2 cellular contexts compared by ENCODE assay signal in genomic region chr18:35818353-35818667, GRCh38.
TF ChIP-seq lines count a peak whose summit lies in the region.

No MANE protein-coding gene starts in this region.

TF ChIP-seq in GM23338, 12 proteins besides CTCF, POLR2A, EP300 and RAD21 (continued from another document):
- TF ChIP-seq ETS1 (IDR thresholded peaks at IDR 0.05) (no peak), ZNF114 (CRISPR knock-in tag; IDR thresholded peaks at IDR 0.05) (no peak), EZH2 (IDR thresholded peaks at IDR 0.05; ENCODE audit: low read depth, unreplicated experiment) (no peak), NANOG (IDR thresholded peaks at IDR 0.05; ENCODE audit: borderline replicate concordance) (no peak)

TF ChIP-seq in H1, 55 proteins besides CTCF, POLR2A, EP300 and RAD21 (continued from another document):
- TF ChIP-seq CTBP2 (IDR thresholded peaks at IDR 0.05; ENCODE audit: borderline replicate concordance, insufficient read depth, insufficient read length, low read length) = no peak
- no peak for TF ChIP-seq BRCA1 (IDR thresholded peaks at IDR 0.05; ENCODE audit: low read depth, low read length)
TF ChIP-seq in H1: peak in this region for 0.
